In genomic region chr10:80671847-80672246, GRCh38 we compare ENCODE assay signal across 6 cellular contexts.
"Had no signal": no experiment of that assay in that cellular context is flagged by ENCODE, and none has a peak within 500 bp of the region (broad histone marks: within the 10 kb centered on the region; RNA-seq: fewer than 3 reads in every experiment).

No MANE protein-coding gene starts in this region.

- FAIRE-seq: H1, H54 had no signal

- DNase-seq: H9, HCEC 1CT, KG1 had no signal

- H3K4me3 ChIP-seq: GM23338 had no signal

- H3K4me2 ChIP-seq: GM23338 had no signal

- H2AFZ ChIP-seq: GM23338 had no signal

- ATAC-seq: GM23338 had no signal
